8 cellular contexts compared by ENCODE assay signal in the genomic region with DNA sequence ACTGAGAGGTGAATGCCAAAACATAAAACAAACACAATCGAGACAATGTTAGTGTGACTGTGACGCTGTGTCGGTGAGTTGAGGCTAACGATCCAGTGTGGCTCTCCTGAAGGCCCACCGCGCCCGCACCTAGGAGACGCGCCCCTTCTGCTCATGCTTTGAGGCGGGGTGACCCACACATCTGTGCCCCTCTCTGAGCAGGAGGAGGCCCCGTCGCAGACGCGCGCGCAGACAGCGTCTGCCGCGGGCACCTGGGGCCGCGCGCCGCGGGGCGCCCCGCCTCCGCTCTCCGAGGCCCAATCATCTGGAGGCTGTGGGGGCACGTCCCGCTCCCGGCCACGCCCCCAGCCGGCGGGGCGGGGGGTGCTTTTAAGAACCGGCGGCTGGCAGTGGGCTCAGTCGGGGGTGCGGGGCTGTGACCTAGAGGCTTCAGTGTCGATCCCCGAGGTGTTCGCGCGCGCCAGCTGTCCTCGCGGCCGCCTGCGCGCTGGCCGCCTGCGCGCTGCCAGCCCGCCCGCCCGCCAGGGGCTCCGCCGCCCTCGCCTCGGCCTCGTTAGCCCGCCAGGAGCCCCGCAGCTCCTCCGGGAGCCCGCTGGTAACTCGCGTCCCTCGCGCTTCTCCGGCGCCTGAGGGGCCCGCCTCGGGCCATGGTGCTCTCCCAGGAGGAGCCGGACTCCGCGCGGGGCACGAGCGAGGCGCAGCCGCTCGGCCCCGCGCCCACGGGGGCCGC. TPM values are rescaled to one million over a fixed set of nuclear protein-coding genes. Genes with fewer than 3 reads are reported as not detected.
DNase-seq lines count a peak whose midpoint lies in the region; ATAC-seq and TF ChIP-seq lines count a peak whose summit lies in the region.

SLC16A10 (plus strand) TSS at position 398 of the 730 bp plus-strand sequence; CDS start at position 648, 250 bp downstream.

- no peak within 1 kb of the TSS for H3K9ac ChIP-seq in skeletal muscle satellite cell (ENCODE audit: low read depth, low read length)

- TF ChIP-seq POLR2A in NB4 (IDR thresholded peaks at IDR 0.05; ENCODE audit: extremely low read depth, insufficient read length) = peak; percentile 62

- peak within 1 kb of the TSS; percentile 89 for H3K4me2 ChIP-seq in skeletal muscle satellite cell (ENCODE audit: low read length)

- H3K4me3 Mint-ChIP-seq in T-helper 17 cell = peak within 1 kb of the TSS; percentile 94

- H3K4me1 Mint-ChIP-seq in T-helper 17 cell = peaks cover 22% of the 10 kb centered on the region

- peak; percentile 79 for ATAC-seq in HG02571 (IDR thresholded peaks at IDR 0.05; ENCODE audit: unreplicated experiment)
- ATAC-seq in T-helper 17 cell = peak; percentile 89

- H3K36me3 ChIP-seq in iPS DF 6.9 (ENCODE audit: control insufficient read depth, insufficient read depth, low read length) = no peaks in the 10 kb centered on the region
- H3K36me3 ChIP-seq in skeletal muscle satellite cell (ENCODE audit: insufficient read depth, low read length) = no peaks in the 10 kb centered on the region

- H3K27me3 ChIP-seq in iPS DF 6.9 (ENCODE audit: control insufficient read depth, insufficient read depth, low read length) = no peaks in the 10 kb centered on the region; the same call in 1 of the 2 replicates
- peaks cover 67% of the 10 kb centered on the region for H3K27me3 ChIP-seq in skeletal muscle satellite cell (ENCODE audit: control insufficient read depth, insufficient read depth, low read length)

- H3K4me1 ChIP-seq in iPS DF 6.9 (ENCODE audit: control insufficient read depth, insufficient read depth, low read length) (no peaks in the 10 kb centered on the region; the same call in 1 of the 2 replicates), skeletal muscle satellite cell (ENCODE audit: control insufficient read depth, insufficient read depth, low read length) (peaks cover 8% of the 10 kb centered on the region)

- no CpG with 5 or more reads among the region's 86 CpGs for WGBS in iPS DF 6.9 (ENCODE audit: insufficient coverage, insufficient read length)

- H3K4me3 ChIP-seq in GM12864 (ENCODE audit: low read depth, low read length) (peak within 1 kb of the TSS; percentile 78), NB4 (ENCODE audit: low read depth, low read length) (peak within 1 kb of the TSS; percentile 66), iPS DF 6.9 (ENCODE audit: low read length) (peak within 1 kb of the TSS; percentile 57), skeletal muscle satellite cell (ENCODE audit: low read length) (peak within 1 kb of the TSS; percentile 74)

- H3K36me3 Mint-ChIP-seq in T-helper 17 cell (ENCODE audit: low read depth) = peaks cover 6% of the 10 kb centered on the region

- peak within 1 kb of the TSS; percentile 83 for H3K27ac Mint-ChIP-seq in T-helper 17 cell

- no peak within 1 kb of the TSS for H3K27ac ChIP-seq in iPS DF 6.9 (ENCODE audit: low read length)

- no peak for TF ChIP-seq CTCF in GM12864 (IDR thresholded peaks at IDR 0.05; ENCODE audit: low read depth, low read length, missing control alignments)
- no peak for TF ChIP-seq CTCF in NB4 (IDR thresholded peaks at IDR 0.05; ENCODE audit: low read depth, low read length)

- peaks cover 8% of the 10 kb centered on the region for H3K27me3 Mint-ChIP-seq in T-helper 17 cell

- DNase-seq in GM12864 (ENCODE audit: low read depth) = peak; percentile 22
- DNase-seq in NB4 (ENCODE audit: low read depth) = peak; percentile 91
- peak; percentile 67 to 82 (median 79) for DNase-seq in T-helper 17 cell
- DNase-seq in amygdala (lab: John Stamatoyannopoulos, UW) = peak in 42 of 56 donors; percentile 3 to 65 (median 25)
- DNase-seq in iPS DF 6.9 (ENCODE audit: low read depth, low spot score) = no peak
- DNase-seq in NK-92 treated with Interleukin-12 subunit alpha and Interleukin-12 subunit beta, amount 100 ng/mL, for 24 hours (lab: John Stamatoyannopoulos, UW) = no peak

- no peaks in the 10 kb centered on the region for H3K9me3 ChIP-seq in T-helper 17 cell (ENCODE audit: control insufficient read depth, low read length, poor library complexity, severe bottlenecking)
- H3K9me3 ChIP-seq in iPS DF 6.9 (ENCODE audit: control insufficient read depth, insufficient read depth, low read length) = no peaks in the 10 kb centered on the region
- H3K9me3 ChIP-seq in skeletal muscle satellite cell (replicated peaks; ENCODE audit: low read length) = no peaks in the 10 kb centered on the region

RNA-seq across cellular contexts. Expression of gene SLC16A10, which starts in this region (rescaled TPM):
- total RNA-seq in T-helper 17 cell = 1 to 10 TPM; 5.1 to 6.3 TPM
- not detected in 2 replicates for total RNA-seq in skeletal muscle satellite cell (2012; rRNA removed)

Comparison
In these comparisons a context has a peak if more than half of its experiments do, and no peak if none do; other contexts are left out.
1. DNase-seq: peak in GM12864 (single experiment), NB4 (single experiment), T-helper 17 cell (3 of 3) and amygdala (42 of 56); none in iPS DF 6.9 (single experiment) and NK-92 treated with Interleukin-12 subunit alpha and Interleukin-12 subunit beta, amount 100 ng/mL, for 24 hours (single experiment).
2. Peak in every context shown above with its lines, with median percentiles within 50 percentile points of each other: H3K4me3 ChIP-seq.